In the genomic region with DNA sequence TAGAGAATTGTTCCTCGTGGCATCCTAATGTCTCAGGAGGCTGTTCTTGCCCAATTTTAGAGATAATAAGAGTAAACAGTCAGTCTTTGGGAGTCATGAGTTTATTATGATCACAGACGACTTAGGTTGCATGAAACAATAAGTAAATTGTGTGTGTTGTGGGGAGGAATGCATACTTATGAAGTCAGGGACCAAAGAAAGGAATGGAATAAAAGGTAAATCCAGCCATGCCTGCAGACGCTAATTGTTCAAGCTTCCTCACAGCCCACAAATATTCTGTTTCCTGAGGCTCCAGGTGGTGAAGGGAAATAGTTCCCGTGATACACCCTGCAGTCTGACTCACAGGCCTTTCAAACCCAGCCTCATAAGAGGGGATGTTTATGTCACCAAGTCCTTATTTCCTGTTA, we compare ENCODE assay signal across 10 cellular contexts. TPM values are rescaled to one million over a fixed set of nuclear protein-coding genes. Genes with fewer than 3 reads are reported as not detected.
DNase-seq lines count a peak whose midpoint lies in the region; ATAC-seq, FAIRE-seq and TF ChIP-seq lines count a peak whose summit lies in the region.
"Had no signal": no experiment of that assay in that cellular context is flagged by ENCODE, and none has a peak within 500 bp of the region (broad histone marks: within the 10 kb centered on the region; RNA-seq: fewer than 3 reads in every experiment).

No MANE protein-coding gene starts in this region.

- intact Hi-C loops in adrenal gland (cut with DNase I) = no loop called here

- H3K27ac ChIP-seq in adrenal gland = no peak overlapping the region

- no peaks in the 10 kb centered on the region for H3K9me3 Mint-ChIP-seq in chondrocyte (ENCODE audit: low read depth)
- H3K9me3 Mint-ChIP-seq in natural killer cell treated with Interleukin-12 subunit alpha and Interleukin-12 subunit beta and Interleukin-15 and Interleukin-18, amount 100 ng/mL, for 72 hours = no peaks in the 10 kb centered on the region

- peak; percentile 19 for DNase-seq in H54 (ENCODE audit: insufficient read length, low spot score)
- DNase-seq in NCI-H526 (lab: John Stamatoyannopoulos, UW) = peak; percentile 20 to 48
- no peak for DNase-seq in chondrocyte (ENCODE audit: low spot score)
- DNase-seq in natural killer cell treated with Interleukin-12 subunit alpha and Interleukin-12 subunit beta and Interleukin-15 and Interleukin-18, amount 100 ng/mL, for 72 hours (ENCODE audit: low spot score) = no peak
- no peak for DNase-seq in NCI-H2196 (lab: John Stamatoyannopoulos, UW; ENCODE audit: unreplicated experiment)
- DNase-seq in amniotic stem cell (lab: John Stamatoyannopoulos, UW) = no peak
- no peak for DNase-seq in adrenal gland
- no peak for DNase-seq in effector CD8-positive, alpha-beta T cell (lab: John Stamatoyannopoulos, UW)

- FAIRE-seq in H54 (lab: Jason Lieb, UNC) = peak; percentile 85

- H3K36me3 Mint-ChIP-seq in chondrocyte (ENCODE audit: low read depth) = no peaks in the 10 kb centered on the region
- H3K36me3 Mint-ChIP-seq in natural killer cell treated with Interleukin-12 subunit alpha and Interleukin-12 subunit beta and Interleukin-15 and Interleukin-18, amount 100 ng/mL, for 72 hours = no peaks in the 10 kb centered on the region

- H3K9me3 ChIP-seq in adrenal gland (replicated peaks in 1 of 3) = no peaks in the 10 kb centered on the region

- ATAC-seq in natural killer cell treated with Interleukin-12 subunit alpha and Interleukin-12 subunit beta and Interleukin-15 and Interleukin-18, amount 100 ng/mL, for 72 hours = peak in 1 of 2 donors; percentile 54

- peak overlapping the region in 1 of 4 donors; percentile 69 for H3K4me3 ChIP-seq in adrenal gland

- TF ChIP-seq POLR2A in H54 (IDR thresholded peaks at IDR 0.05; ENCODE audit: low read depth, low read length) (no peak), adrenal gland (IDR thresholded peaks at IDR 0.05) (no peak)

- H3K27me3 ChIP-seq in adrenal gland = no peaks in the 10 kb centered on the region

- H3K4me1 ChIP-seq in adrenal gland (replicated peaks in 1 of 2) = peaks cover 0 to 3% of the 10 kb centered on the region in 2 donors

- H3K36me3 ChIP-seq in adrenal gland (replicated peaks in 1 of 2) = no peaks in the 10 kb centered on the region

- TF ChIP-seq CTCF in chondrocyte (IDR thresholded peaks at IDR 0.05) (no peak), adrenal gland (IDR thresholded peaks at IDR 0.05) (no peak)

- no peak overlapping the region for H3K27ac Mint-ChIP-seq in chondrocyte (ENCODE audit: unreplicated experiment)
- H3K27ac Mint-ChIP-seq in natural killer cell treated with Interleukin-12 subunit alpha and Interleukin-12 subunit beta and Interleukin-15 and Interleukin-18, amount 100 ng/mL, for 72 hours = peak overlapping the region; percentile 37 to 54

- WGBS in adrenal gland, 4 donors = 36 to 58% (median 46%) methylated on average over 4 of the region's 4 CpGs

- H3K4me3 Mint-ChIP-seq in chondrocyte (ENCODE audit: unreplicated experiment) = peak overlapping the region; percentile 65
- H3K4me3 Mint-ChIP-seq in natural killer cell treated with Interleukin-12 subunit alpha and Interleukin-12 subunit beta and Interleukin-15 and Interleukin-18, amount 100 ng/mL, for 72 hours = peak overlapping the region; percentile 85

- H3K27me3 Mint-ChIP-seq in chondrocyte (ENCODE audit: low read depth) = no peaks in the 10 kb centered on the region
- peaks cover 0 to 8% of the 10 kb centered on the region in 2 donors for H3K27me3 Mint-ChIP-seq in natural killer cell treated with Interleukin-12 subunit alpha and Interleukin-12 subunit beta and Interleukin-15 and Interleukin-18, amount 100 ng/mL, for 72 hours

- H3K4me1 Mint-ChIP-seq in chondrocyte (ENCODE audit: low read depth) = peaks cover 12% of the 10 kb centered on the region
- peaks cover 10 to 20% of the 10 kb centered on the region in 2 donors for H3K4me1 Mint-ChIP-seq in natural killer cell treated with Interleukin-12 subunit alpha and Interleukin-12 subunit beta and Interleukin-15 and Interleukin-18, amount 100 ng/mL, for 72 hours (ENCODE audit: low read depth in 2 of 2)

RNA-seq across cellular contexts. Expression of a gene that starts 0.9 kb away (rescaled TPM):
- 0.41 to 0.45 TPM in 2 of 3 replicates, not detected in the other for total RNA-seq in chondrocyte
- 1 to 10 TPM in 1 of 2 donors, under 1 TPM in 1; 0.26 to 2.1 TPM for total RNA-seq in natural killer cell treated with Interleukin-12 subunit alpha and Interleukin-12 subunit beta and Interleukin-15 and Interleukin-18, amount 100 ng/mL, for 72 hours
- total RNA-seq in adrenal gland = under 1 TPM in 5 of 8 donors, not detected in 3; 0.39 to 0.54 (median 0.50) TPM
- 1 to 10 TPM in 1 of 3 donors, under 1 TPM in 2; 0.17 to 1.2 (median 0.64) TPM for polyA plus RNA-seq in adrenal gland
- total RNA-seq: mononuclear cell had no signal

RNA-seq across cellular contexts. Expression of a gene that starts 44.5 kb away (rescaled TPM):
- not detected in 3 replicates for total RNA-seq in chondrocyte
- total RNA-seq in natural killer cell treated with Interleukin-12 subunit alpha and Interleukin-12 subunit beta and Interleukin-15 and Interleukin-18, amount 100 ng/mL, for 72 hours = not detected
- total RNA-seq in adrenal gland = not detected
- not detected for polyA plus RNA-seq in adrenal gland
- total RNA-seq: LHCN-M2 had no signal

RNA-seq across cellular contexts. Expression of a gene that starts 49.4 kb away (rescaled TPM):
- total RNA-seq in chondrocyte (2.3 to 2.6 TPM (median 2.5 TPM) in 3 replicates), adrenal gland (10 to 100 TPM in 2 of 8 donors, 1 to 10 TPM in 6; 4.6 to 14.1 (median 9.6) TPM)
- total RNA-seq in natural killer cell treated with Interleukin-12 subunit alpha and Interleukin-12 subunit beta and Interleukin-15 and Interleukin-18, amount 100 ng/mL, for 72 hours = 1 to 10 TPM in 1 of 2 donors, under 1 TPM in 1; 0.67 to 1.3 TPM
- polyA plus RNA-seq in adrenal gland = 1 to 10 TPM; 3.5 to 9.5 (median 5.6) TPM

Comparison
In these comparisons a context has a peak if more than half of its experiments do, and no peak if none do; other contexts are left out.
1. DNase-seq: peak in H54 (single experiment) and NCI-H526 (2 of 2); none in chondrocyte (single experiment), natural killer cell treated with Interleukin-12 subunit alpha and Interleukin-12 subunit beta and Interleukin-15 and Interleukin-18, amount 100 ng/mL, for 72 hours (single experiment), NCI-H2196 (single experiment), amniotic stem cell (single experiment), adrenal gland (0 of 7) and effector CD8-positive, alpha-beta T cell (single experiment).